Comparison of ENCODE assay signal across 12 cellular contexts in genomic region chr5:143205386-143205785, GRCh38.
A peak's percentile ranks its signal among the peaks of the same experiment; 100 is the strongest.
DNase-seq lines count a peak whose midpoint lies in the region; ATAC-seq, FAIRE-seq and TF ChIP-seq lines count a peak whose summit lies in the region.
"Had no signal": no experiment of that assay in that cellular context is flagged by ENCODE, and none has a peak within 500 bp of the region (broad histone marks: within the 10 kb centered on the region; RNA-seq: fewer than 3 reads in every experiment).

No MANE protein-coding gene starts in this region.

- H3K27me3 ChIP-seq in K562 (ENCODE audit: control insufficient read depth in 2 of 2, insufficient read depth in 2 of 2, low read length in 2 of 2) (no peaks in the 10 kb centered on the region), left lung (no peaks in the 10 kb centered on the region)
- no peaks in the 10 kb centered on the region for H3K27me3 ChIP-seq in effector memory CD4-positive, alpha-beta T cell (replicated peaks; ENCODE audit: control insufficient read depth, insufficient read depth, low read length, poor library complexity, severe bottlenecking)
- H3K27me3 ChIP-seq: pancreas had no signal

- WGBS in K562 (ENCODE audit: insufficient coverage, low coverage, missing lambda C conversion rate): 92% methylated on average over 3 of the region's 3 CpGs

- H4K20me1 ChIP-seq in K562 (replicated peaks; ENCODE audit: control insufficient read depth, insufficient read depth, low read length): no peaks in the 10 kb centered on the region

- H3K27ac ChIP-seq in K562 (ENCODE audit: extremely low read depth, low read depth, low read length) (no peak overlapping the region), left lung (no peak overlapping the region)
- H3K27ac ChIP-seq in effector memory CD4-positive, alpha-beta T cell (ENCODE audit: insufficient read depth, low read length, poor library complexity, severe bottlenecking): no peak overlapping the region
- H3K27ac ChIP-seq: pancreas had no signal

- no peak for TF ChIP-seq EP300 in K562 (IDR thresholded peaks at IDR 0.05; ENCODE audit: low read length)

- no peak for TF ChIP-seq POLR2A in K562 (conservative IDR thresholded peaks at IDR 0.05)

- BruUV-seq in K562 (replicated peaks; lab: Mats Ljungman, UMichigan): no TSS peak

- DNase-seq in AG09309 (ENCODE audit: low read depth) (peak; percentile 85), HS-5 (ENCODE audit: low read depth) (peak; percentile 92), K562 (ENCODE audit: extremely low read depth in 1 of 4, low spot score in 3 of 4) (no peak), left lung (no peak), D341Med (ENCODE audit: low spot score) (no peak), germinal center (ENCODE audit: low spot score) (no peak)
- DNase-seq in effector memory CD4-positive, alpha-beta T cell: no peak
- DNase-seq: activated T-cell treated with anti-CD3 and anti-CD28 coated beads, Interleukin-2, amount 50 U/mL, for 48 hours; COR-L47; pancreas had no signal

- H2AFZ ChIP-seq in K562 (ENCODE audit: low read depth, low read length): peak overlapping the region; percentile 89; the same call in 1 of the 2 replicates

- H3K4me2 ChIP-seq in K562 (ENCODE audit: insufficient read depth, low read length): no peak overlapping the region

- POLR2A ChIA-PET in K562 (lab: Yijun Ruan, JAX): interaction anchor here (0.7 kb wide), 1 partner anchor 20 kb away, joined by 3 read pairs; no protein-coding TSS in a partner anchor

- no peak overlapping the region for H3K9ac ChIP-seq in K562 (ENCODE audit: insufficient read depth in 1 of 2, low read depth in 2 of 2, low read length in 2 of 2)

- no peak for FAIRE-seq in K562 (lab: Jason Lieb, UNC)
- FAIRE-seq: islet of Langerhans, pancreas had no signal

- TF ChIP-seq RAD21 in K562 (CRISPR knock-in tag; conservative IDR thresholded peaks at IDR 0.05 in 1 of 2, IDR thresholded peaks at IDR 0.05 in 1 of 2): no peak

- TF ChIP-seq CTCF in AG09309 (IDR thresholded peaks at IDR 0.05; ENCODE audit: control insufficient read depth, insufficient read depth, low read depth, low read length, missing control alignments): no peak
- no peak for TF ChIP-seq CTCF in K562 (IDR thresholded peaks at IDR 0.05 in 2 of 3, conservative IDR thresholded peaks at IDR 0.05 in 1 of 3; ENCODE audit: insufficient read depth in 2 of 3, low read depth in 1 of 3, low read length in 3 of 3)
- no peak for TF ChIP-seq CTCF in left lung (IDR thresholded peaks at IDR 0.05)

- ATAC-seq in K562 (no peak), left lung (peak; percentile 53), HG02678 (IDR thresholded peaks at IDR 0.05; ENCODE audit: unreplicated experiment) (no peak)

- CTCF ChIA-PET in K562 (lab: Yijun Ruan, JAX; ENCODE audit: low intra/inter-chr PET ratio): no interaction called here

- in situ Hi-C loops in K562 (cut with MboI): no loop called here

- H3K79me2 ChIP-seq in K562 (ENCODE audit: control insufficient read depth, insufficient read depth, low read length): no peaks in the 10 kb centered on the region

- no peaks in the 10 kb centered on the region for H3K9me1 ChIP-seq in K562 (ENCODE audit: control insufficient read depth, insufficient read depth, low read length)

- no peaks in the 10 kb centered on the region for H3K9me3 ChIP-seq in K562 (replicated peaks; ENCODE audit: control insufficient read depth, insufficient read depth, low read depth, low read length)
- no peaks in the 10 kb centered on the region for H3K9me3 ChIP-seq in left lung
- H3K9me3 ChIP-seq in effector memory CD4-positive, alpha-beta T cell (ENCODE audit: control insufficient read depth, low read length): no peaks in the 10 kb centered on the region
- H3K9me3 ChIP-seq: pancreas had no signal

- no peaks in the 10 kb centered on the region for H3K36me3 ChIP-seq in K562 (ENCODE audit: control insufficient read depth, insufficient read depth, low read length)
- no peaks in the 10 kb centered on the region for H3K36me3 ChIP-seq in left lung
- H3K36me3 ChIP-seq in effector memory CD4-positive, alpha-beta T cell (ENCODE audit: control insufficient read depth, insufficient read depth, low read length): no peaks in the 10 kb centered on the region
- H3K36me3 ChIP-seq: pancreas had no signal

- H3K4me1 ChIP-seq in K562 (replicated peaks in 1 of 2; ENCODE audit: control insufficient read depth in 2 of 2, insufficient read depth in 2 of 2, low read length in 2 of 2) (peaks cover 31 to 56% of the 10 kb centered on the region in 2 experiments), left lung (peaks cover 0 to 3% of the 10 kb centered on the region in 2 donors)
- no peaks in the 10 kb centered on the region for H3K4me1 ChIP-seq in effector memory CD4-positive, alpha-beta T cell (ENCODE audit: control insufficient read depth, insufficient read depth, low read length, poor library complexity, severe bottlenecking)
- H3K4me1 ChIP-seq: pancreas had no signal

- H3K4me3 ChIP-seq in AG09309 (ENCODE audit: control insufficient read depth, low read depth, low read length) (no peak overlapping the region), K562 (no peak overlapping the region), left lung (no peak overlapping the region)
- H3K4me3 ChIP-seq in effector memory CD4-positive, alpha-beta T cell (ENCODE audit: insufficient read depth, low read depth, low read length, poor library complexity, severe bottlenecking): no peak overlapping the region
- H3K4me3 ChIP-seq: pancreas had no signal

- intact Hi-C loops in K562 (cut with micrococcal nuclease): loop anchor here (10.0 kb wide), 1 partner anchor 619 kb away; no protein-coding TSS in a partner anchor
- intact Hi-C loops in left lung (cut with DNase I): no loop called here

TF ChIP-seq in K562, 482 proteins besides CTCF, POLR2A, EP300 and RAD21:
- no peak for TF ChIP-seq CXXC5 (CRISPR knock-in tag; IDR thresholded peaks at IDR 0.05)
- TF ChIP-seq SREBF1 (IDR thresholded peaks at IDR 0.05; ENCODE audit: borderline replicate concordance, low read depth, low read length): no peak
- peak; percentile 70 for TF ChIP-seq RBM25 (IDR thresholded peaks at IDR 0.05; ENCODE audit: low read depth, low read length, severe bottlenecking)
- no peak for TF ChIP-seq TBL1XR1 (IDR thresholded peaks at IDR 0.05; ENCODE audit: low read length in 2 of 2)
- TF ChIP-seq C11orf30 (IDR thresholded peaks at IDR 0.05; ENCODE audit: low read depth): no peak
- no peak for TF ChIP-seq MCM2 (IDR thresholded peaks at IDR 0.05; ENCODE audit: low read depth)
- no peak for TF ChIP-seq BMI1 (IDR thresholded peaks at IDR 0.05; ENCODE audit: low read length)

Comparison
In these comparisons a context has a peak if more than half of its experiments do, and no peak if none do; other contexts are left out.
1. DNase-seq: peak in AG09309 (single experiment) and HS-5 (single experiment); none in K562 (0 of 4), left lung (0 of 2), D341Med (single experiment), germinal center (single experiment) and effector memory CD4-positive, alpha-beta T cell (0 of 3).